30 cellular contexts compared by ENCODE assay signal in genomic region chr9:82020341-82020740, GRCh38. TPM values are rescaled to one million over a fixed set of nuclear protein-coding genes. Genes with fewer than 3 reads are reported as not detected.
"Had no signal": no experiment of that assay in that cellular context is flagged by ENCODE, and none has a peak within 500 bp of the region (broad histone marks: within the 10 kb centered on the region; RNA-seq: fewer than 3 reads in every experiment).

No MANE protein-coding gene starts in this region.

- DNase-seq: activated CD4-positive, alpha-beta T cell treated with anti-CD3 and anti-CD28 coated beads for 36 hours; activated CD4-positive, CD25-positive, alpha-beta regulatory T cell; activated CD8-positive, alpha-beta memory T cell treated with anti-CD3 and anti-CD28 coated beads, Interleukin-2, amount 10 ng/mL, durations not matched to agents 7 days and 5 days; activated CD8-positive, alpha-beta T cell treated with anti-CD3 and anti-CD28 coated beads, Interleukin-2, amount 10 ng/mL, durations not matched to agents 7 days and 5 days; activated naive CD8-positive, alpha-beta T cell treated with anti-CD3 and anti-CD28 coated beads, Interleukin-2, amount 50 U/mL, for 24 hours; activated T-cell treated with anti-CD3 and anti-CD28 coated beads, Interleukin-2, amount 50 U/mL, for 48 hours; amygdala; central memory CD4-positive, alpha-beta T cell; effector memory CD4-positive, alpha-beta T cell; head of caudate nucleus; hippocampal formation; kidney; left colon; midbrain; naive thymus-derived CD8-positive, alpha-beta T cell; occipital lobe; psoas muscle; sigmoid colon; small intestine; stimulated activated CD4-positive, alpha-beta T cell treated with anti-CD3 and anti-CD28 coated beads, Interleukin-15, amount 100 ng/mL, for 24 hours; stimulated activated CD4-positive, alpha-beta T cell treated with anti-CD3 and anti-CD28 coated beads, Interleukin-2, amount 100 ng/mL, for 24 hours; stimulated activated naive B cell treated with anti-CD40 and anti-IgM and Interleukin-4, amounts not matched to agents 10 μg/mL and 1 μg/mL and 100 μg/mL, for 72 hours; stomach; thyroid gland; upper lobe of left lung had no signal

- ATAC-seq: activated CD4-positive, alpha-beta T cell treated with anti-CD3 and anti-CD28 coated beads for 36 hours; activated CD8-positive, alpha-beta memory T cell treated with anti-CD3 and anti-CD28 coated beads, Interleukin-2, amount 10 ng/mL, durations not matched to agents 7 days and 5 days; activated CD8-positive, alpha-beta T cell treated with anti-CD3 and anti-CD28 coated beads, Interleukin-2, amount 10 ng/mL, durations not matched to agents 7 days and 5 days; activated naive CD8-positive, alpha-beta T cell treated with anti-CD3 and anti-CD28 coated beads, Interleukin-2, amount 50 U/mL, for 24 hours; left colon; naive thymus-derived CD8-positive, alpha-beta T cell; stimulated activated naive B cell treated with anti-CD40 and anti-IgM and Interleukin-4, amounts not matched to agents 10 μg/mL and 1 μg/mL and 100 μg/mL, for 72 hours had no signal

- H3K4me3 ChIP-seq: dorsolateral prefrontal cortex, psoas muscle, sigmoid colon, stomach, thyroid gland, upper lobe of left lung had no signal

RNA-seq across cellular contexts. Expression of gene SPATA31D1, which starts 31.8 kb away (rescaled TPM):
- total RNA-seq: activated CD4-positive, alpha-beta T cell treated with anti-CD3 and anti-CD28 coated beads for 36 hours; activated CD8-positive, alpha-beta memory T cell treated with anti-CD3 and anti-CD28 coated beads, Interleukin-2, amount 10 ng/mL, durations not matched to agents 7 days and 5 days; activated CD8-positive, alpha-beta T cell treated with anti-CD3 and anti-CD28 coated beads, Interleukin-2, amount 10 ng/mL, durations not matched to agents 7 days and 5 days; activated T-helper 2 cell treated with anti-CD3 and anti-CD28 coated beads, Interferon-gamma antibody, Interleukin-2, Interleukin-4, amounts not matched to agents 10 μg/mL and 5 μg/mL and 100 μg/mL, durations not matched to agents 14 hours and 24 hours and 36 hours; dorsolateral prefrontal cortex; epithelial cell of proximal tubule; kidney; left colon; liver; naive thymus-derived CD8-positive, alpha-beta T cell; neural crest cell; occipital lobe; psoas muscle; sigmoid colon; stomach; thyroid gland; upper lobe of left lung had no signal
